Comparison of ENCODE assay signal across 1 cellular context in the genomic region with DNA sequence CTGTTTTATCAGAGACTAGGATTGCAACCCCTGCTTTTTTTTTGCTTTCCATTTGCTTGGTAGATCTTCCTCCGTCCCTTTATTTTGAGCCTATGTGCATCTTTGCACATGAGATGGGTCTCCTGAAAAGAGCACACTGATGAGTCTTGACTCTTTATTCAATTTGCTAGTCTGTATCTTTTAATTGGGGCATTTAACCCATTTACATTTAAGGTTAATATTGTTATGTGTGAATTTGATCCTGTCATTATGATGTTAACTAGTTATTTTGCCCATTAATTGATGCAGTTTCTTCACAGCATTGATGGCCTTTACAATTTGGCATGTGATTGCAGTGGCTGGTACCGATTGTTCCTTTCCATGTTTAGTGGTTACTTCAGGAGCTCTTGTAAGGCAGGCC. TPM values are rescaled to one million over a fixed set of nuclear protein-coding genes. Genes with fewer than 3 reads are reported as not detected.
"Had no signal": no experiment of that assay in that cellular context is flagged by ENCODE, and none has a peak within 500 bp of the region (broad histone marks: within the 10 kb centered on the region; RNA-seq: fewer than 3 reads in every experiment).

No MANE protein-coding gene starts in this region.

RNA-seq across cellular contexts. Expression of gene ADGRV1, which starts 21.3 kb away (rescaled TPM):
- polyA plus RNA-seq: heart left ventricle had no signal
